12 cellular contexts compared by ENCODE assay signal in genomic region chr7:92025260-92025659, GRCh38.
DNase-seq lines count a peak whose midpoint lies in the region; ATAC-seq and TF ChIP-seq lines count a peak whose summit lies in the region.
"Had no signal": no experiment of that assay in that cellular context is flagged by ENCODE, and none has a peak within 500 bp of the region (broad histone marks: within the 10 kb centered on the region; RNA-seq: fewer than 3 reads in every experiment).

No MANE protein-coding gene starts in this region.

- H3K4me1 ChIP-seq in sigmoid colon, result peaks cover 0 to 4% (median 0%) of the 10 kb centered on the region in 4 donors

- H3K9me3 ChIP-seq in sigmoid colon, result no peaks in the 10 kb centered on the region

- H3K4me3 ChIP-seq in sigmoid colon, result no peak overlapping the region

- TF ChIP-seq EP300 in sigmoid colon (IDR thresholded peaks at IDR 0.05), result no peak

- peaks cover 3 to 63% (median 29%) of the 10 kb centered on the region in 4 donors for H3K36me3 ChIP-seq in sigmoid colon

- TF ChIP-seq CTCF in sigmoid colon (IDR thresholded peaks at IDR 0.05), result no peak

- in situ Hi-C loops in SK-MEL-5 (cut with HindIII; ENCODE audit: low pct_unique_long_range_greater_than_20kb, low sequenced_read_pairs), result no loop called here

- ATAC-seq in GM21528 (IDR thresholded peaks at IDR 0.05; ENCODE audit: low FRiP score, unreplicated experiment) (no peak), GM18517 (IDR thresholded peaks at IDR 0.05; ENCODE audit: unreplicated experiment) (no peak)
- ATAC-seq: stimulated activated naive CD8-positive, alpha-beta T cell treated with anti-CD3 and anti-CD28 coated beads, Interleukin-15, amount 100 ng/mL, for 72 hours; T-helper 17 cell had no signal

- H3K27ac ChIP-seq in sigmoid colon, result peak overlapping the region in 3 of 4 donors; percentile 14 to 61 (median 16)

- no peaks in the 10 kb centered on the region for H3K27me3 ChIP-seq in sigmoid colon

- intact Hi-C loops in sigmoid colon (cut with DNase I), result no loop called here

- DNase-seq in ELR (ENCODE audit: low read depth), result peak; percentile 89
- peak; percentile 46 for DNase-seq in SK-MEL-5 (ENCODE audit: low read depth, low spot score)
- DNase-seq in fibroblast of gingiva (ENCODE audit: low read depth), result peak; percentile 32
- no peak for DNase-seq in sigmoid colon
- DNase-seq in stimulated activated CD4-positive, alpha-beta T cell treated with anti-CD3 and anti-CD28 coated beads, Interleukin-1b, Interleukin-23, amount 100 ng/mL, for 48 hours, result no peak
- DNase-seq in COR-L47 (lab: John Stamatoyannopoulos, UW), result no peak
- DNase-seq: activated CD4-positive, alpha-beta T cell treated with anti-CD3 and anti-CD28 coated beads, Interleukin-2, amount 10 ng/mL, durations not matched to agents 7 days and 5 days; MV-4-11; stimulated activated naive CD8-positive, alpha-beta T cell treated with anti-CD3 and anti-CD28 coated beads, Interleukin-15, amount 100 ng/mL, for 72 hours; T-helper 17 cell had no signal

- TF ChIP-seq POLR2A in sigmoid colon (IDR thresholded peaks at IDR 0.05), result no peak

- 87 to 89% methylated on average over 3 of the region's 3 CpGs for WGBS in sigmoid colon, 2 donors

Comparison
In these comparisons a context has a peak if more than half of its experiments do, and no peak if none do; other contexts are left out.
1. DNase-seq: peak in ELR (single experiment), SK-MEL-5 (single experiment) and fibroblast of gingiva (single experiment); none in sigmoid colon (single experiment), stimulated activated CD4-positive, alpha-beta T cell treated with anti-CD3 and anti-CD28 coated beads, Interleukin-1b, Interleukin-23, amount 100 ng/mL, for 48 hours (single experiment) and COR-L47 (single experiment).